Comparison of ENCODE assay signal across 1 cellular context in the genomic region with DNA sequence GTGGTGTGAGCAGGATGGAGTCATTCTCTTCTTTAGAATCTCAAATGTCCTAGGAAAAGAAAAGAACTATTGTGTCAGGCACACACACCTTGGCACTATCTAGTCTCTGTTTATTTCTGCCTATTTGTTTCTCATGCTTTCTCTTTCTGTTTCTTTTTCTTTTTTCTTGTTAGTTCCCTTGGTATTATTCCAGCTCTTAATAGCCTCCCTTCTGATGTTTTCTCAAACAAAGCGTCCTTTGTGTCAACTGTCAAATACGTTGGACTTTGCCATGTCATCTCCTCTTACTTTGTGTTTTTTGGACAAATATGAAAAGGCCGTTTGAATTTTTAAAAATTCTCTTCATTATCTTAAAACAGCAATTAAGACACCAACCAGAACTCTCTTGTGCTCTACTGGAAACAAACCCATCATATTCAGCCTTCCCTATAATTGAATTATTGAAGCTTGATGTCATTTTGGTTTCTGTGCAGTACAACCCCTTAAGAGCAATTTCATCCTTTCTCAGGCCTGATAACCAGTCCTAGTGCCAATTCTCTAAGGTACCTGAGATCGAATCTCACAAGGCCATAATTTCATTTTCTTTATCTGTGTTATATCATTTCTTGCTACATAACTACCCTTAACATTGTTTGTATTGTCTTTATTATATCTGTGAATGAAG.
TF ChIP-seq lines count a peak whose summit lies in the region.

No MANE protein-coding gene starts in this region.

TF ChIP-seq in HepG2, 621 proteins besides CTCF, POLR2A, EP300 and RAD21 (continued from another document and continues in another):
- no peak for TF ChIP-seq ZKSCAN8 (CRISPR knock-in tag; IDR thresholded peaks at IDR 0.05; ENCODE audit: borderline replicate concordance)
- TF ChIP-seq, protein P1, sequence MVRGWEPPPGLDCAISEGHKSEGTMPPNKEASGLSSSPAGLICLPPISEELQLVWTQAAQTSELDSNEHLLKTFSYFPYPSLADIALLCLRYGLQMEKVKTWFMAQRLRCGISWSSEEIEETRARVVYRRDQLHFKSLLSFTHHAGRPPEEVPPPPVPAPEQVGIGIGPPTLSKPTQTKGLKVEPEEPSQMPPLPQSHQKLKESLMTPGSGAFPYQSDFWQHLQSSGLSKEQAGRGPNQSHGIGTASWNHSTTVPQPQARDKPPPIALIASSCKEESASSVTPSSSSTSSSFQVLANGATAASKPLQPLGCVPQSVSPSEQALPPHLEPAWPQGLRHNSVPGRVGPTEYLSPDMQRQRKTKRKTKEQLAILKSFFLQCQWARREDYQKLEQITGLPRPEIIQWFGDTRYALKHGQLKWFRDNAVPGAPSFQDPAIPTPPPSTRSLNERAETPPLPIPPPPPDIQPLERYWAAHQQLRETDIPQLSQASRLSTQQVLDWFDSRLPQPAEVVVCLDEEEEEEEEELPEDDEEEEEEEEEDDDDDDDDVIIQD (CRISPR knock-in tag; IDR thresholded peaks at IDR 0.05; ENCODE audit: low read depth), result no peak; the same call in 1 of the 2 replicates
- no peak for TF ChIP-seq AKAP8 (CRISPR knock-in tag; IDR thresholded peaks at IDR 0.05)
- TF ChIP-seq ZNF501 (CRISPR knock-in tag; IDR thresholded peaks at IDR 0.05), result no peak
- TF ChIP-seq MIXL1 (CRISPR knock-in tag; IDR thresholded peaks at IDR 0.05), result peak; percentile 25; the same call in 1 of the 2 replicates
- no peak for TF ChIP-seq TBX3 (IDR thresholded peaks at IDR 0.05; ENCODE audit: borderline replicate concordance)
- TF ChIP-seq ZNF891 (CRISPR knock-in tag; IDR thresholded peaks at IDR 0.05), result no peak
- TF ChIP-seq ZNF607 (CRISPR knock-in tag; IDR thresholded peaks at IDR 0.05; ENCODE audit: borderline replicate concordance), result no peak
- no peak for TF ChIP-seq KDM4B (CRISPR knock-in tag; IDR thresholded peaks at IDR 0.05)
- TF ChIP-seq ZNF670 (CRISPR knock-in tag; IDR thresholded peaks at IDR 0.05; ENCODE audit: borderline replicate concordance), result no peak
- no peak for TF ChIP-seq ZNF160 (CRISPR knock-in tag; IDR thresholded peaks at IDR 0.05)
- TF ChIP-seq, protein P2, sequence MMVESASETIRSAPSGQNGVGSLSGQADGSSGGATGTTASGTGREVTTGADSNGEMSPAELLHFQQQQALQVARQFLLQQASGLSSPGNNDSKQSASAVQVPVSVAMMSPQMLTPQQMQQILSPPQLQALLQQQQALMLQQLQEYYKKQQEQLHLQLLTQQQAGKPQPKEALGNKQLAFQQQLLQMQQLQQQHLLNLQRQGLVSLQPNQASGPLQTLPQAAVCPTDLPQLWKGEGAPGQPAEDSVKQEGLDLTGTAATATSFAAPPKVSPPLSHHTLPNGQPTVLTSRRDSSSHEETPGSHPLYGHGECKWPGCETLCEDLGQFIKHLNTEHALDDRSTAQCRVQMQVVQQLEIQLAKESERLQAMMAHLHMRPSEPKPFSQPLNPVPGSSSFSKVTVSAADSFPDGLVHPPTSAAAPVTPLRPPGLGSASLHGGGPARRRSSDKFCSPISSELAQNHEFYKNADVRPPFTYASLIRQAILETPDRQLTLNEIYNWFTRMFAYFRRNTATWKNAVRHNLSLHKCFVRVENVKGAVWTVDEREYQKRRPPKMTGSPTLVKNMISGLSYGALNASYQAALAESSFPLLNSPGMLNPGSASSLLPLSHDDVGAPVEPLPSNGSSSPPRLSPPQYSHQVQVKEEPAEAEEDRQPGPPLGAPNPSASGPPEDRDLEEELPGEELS (CRISPR knock-in tag; IDR thresholded peaks at IDR 0.05), result peak; percentile 61
- no peak for TF ChIP-seq AGO1 (IDR thresholded peaks at IDR 0.05; ENCODE audit: low read depth, low read length, poor library complexity, severe bottlenecking)
- TF ChIP-seq ZNF720 (CRISPR knock-in tag; IDR thresholded peaks at IDR 0.05), result no peak
- no peak for TF ChIP-seq ZNF256 (CRISPR knock-in tag; conservative IDR thresholded peaks at IDR 0.05)
- TF ChIP-seq BHLHE40 (IDR thresholded peaks at IDR 0.05; ENCODE audit: low read length), result no peak
- TF ChIP-seq, protein P3, sequence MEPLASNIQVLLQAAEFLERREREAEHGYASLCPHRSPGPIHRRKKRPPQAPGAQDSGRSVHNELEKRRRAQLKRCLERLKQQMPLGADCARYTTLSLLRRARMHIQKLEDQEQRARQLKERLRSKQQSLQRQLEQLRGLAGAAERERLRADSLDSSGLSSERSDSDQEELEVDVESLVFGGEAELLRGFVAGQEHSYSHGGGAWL (CRISPR knock-in tag; IDR thresholded peaks at IDR 0.05), result no peak
- TF ChIP-seq CC2D1A (CRISPR knock-in tag; IDR thresholded peaks at IDR 0.05), result no peak
- no peak for TF ChIP-seq RFXANK (CRISPR knock-in tag; IDR thresholded peaks at IDR 0.05)
- TF ChIP-seq, protein P4, sequence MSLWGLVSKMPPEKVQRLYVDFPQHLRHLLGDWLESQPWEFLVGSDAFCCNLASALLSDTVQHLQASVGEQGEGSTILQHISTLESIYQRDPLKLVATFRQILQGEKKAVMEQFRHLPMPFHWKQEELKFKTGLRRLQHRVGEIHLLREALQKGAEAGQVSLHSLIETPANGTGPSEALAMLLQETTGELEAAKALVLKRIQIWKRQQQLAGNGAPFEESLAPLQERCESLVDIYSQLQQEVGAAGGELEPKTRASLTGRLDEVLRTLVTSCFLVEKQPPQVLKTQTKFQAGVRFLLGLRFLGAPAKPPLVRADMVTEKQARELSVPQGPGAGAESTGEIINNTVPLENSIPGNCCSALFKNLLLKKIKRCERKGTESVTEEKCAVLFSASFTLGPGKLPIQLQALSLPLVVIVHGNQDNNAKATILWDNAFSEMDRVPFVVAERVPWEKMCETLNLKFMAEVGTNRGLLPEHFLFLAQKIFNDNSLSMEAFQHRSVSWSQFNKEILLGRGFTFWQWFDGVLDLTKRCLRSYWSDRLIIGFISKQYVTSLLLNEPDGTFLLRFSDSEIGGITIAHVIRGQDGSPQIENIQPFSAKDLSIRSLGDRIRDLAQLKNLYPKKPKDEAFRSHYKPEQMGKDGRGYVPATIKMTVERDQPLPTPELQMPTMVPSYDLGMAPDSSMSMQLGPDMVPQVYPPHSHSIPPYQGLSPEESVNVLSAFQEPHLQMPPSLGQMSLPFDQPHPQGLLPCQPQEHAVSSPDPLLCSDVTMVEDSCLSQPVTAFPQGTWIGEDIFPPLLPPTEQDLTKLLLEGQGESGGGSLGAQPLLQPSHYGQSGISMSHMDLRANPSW (CRISPR knock-in tag; IDR thresholded peaks at IDR 0.05; ENCODE audit: borderline replicate concordance), result no peak
- no peak for TF ChIP-seq ZFP90 (CRISPR knock-in tag; IDR thresholded peaks at IDR 0.05; ENCODE audit: borderline replicate concordance)
- no peak for TF ChIP-seq FOXA1 (IDR thresholded peaks at IDR 0.05)
- no peak for TF ChIP-seq FOXA1 (CRISPR knock-in tag; IDR thresholded peaks at IDR 0.05)
- TF ChIP-seq ZNF558 (CRISPR knock-in tag; IDR thresholded peaks at IDR 0.05; ENCODE audit: borderline replicate concordance), result no peak
- TF ChIP-seq ZNF616 (CRISPR knock-in tag; IDR thresholded peaks at IDR 0.05; ENCODE audit: low read depth), result no peak
- TF ChIP-seq NCOA2 (CRISPR knock-in tag; IDR thresholded peaks at IDR 0.05), result peak; percentile 71
- TF ChIP-seq, protein P5, sequence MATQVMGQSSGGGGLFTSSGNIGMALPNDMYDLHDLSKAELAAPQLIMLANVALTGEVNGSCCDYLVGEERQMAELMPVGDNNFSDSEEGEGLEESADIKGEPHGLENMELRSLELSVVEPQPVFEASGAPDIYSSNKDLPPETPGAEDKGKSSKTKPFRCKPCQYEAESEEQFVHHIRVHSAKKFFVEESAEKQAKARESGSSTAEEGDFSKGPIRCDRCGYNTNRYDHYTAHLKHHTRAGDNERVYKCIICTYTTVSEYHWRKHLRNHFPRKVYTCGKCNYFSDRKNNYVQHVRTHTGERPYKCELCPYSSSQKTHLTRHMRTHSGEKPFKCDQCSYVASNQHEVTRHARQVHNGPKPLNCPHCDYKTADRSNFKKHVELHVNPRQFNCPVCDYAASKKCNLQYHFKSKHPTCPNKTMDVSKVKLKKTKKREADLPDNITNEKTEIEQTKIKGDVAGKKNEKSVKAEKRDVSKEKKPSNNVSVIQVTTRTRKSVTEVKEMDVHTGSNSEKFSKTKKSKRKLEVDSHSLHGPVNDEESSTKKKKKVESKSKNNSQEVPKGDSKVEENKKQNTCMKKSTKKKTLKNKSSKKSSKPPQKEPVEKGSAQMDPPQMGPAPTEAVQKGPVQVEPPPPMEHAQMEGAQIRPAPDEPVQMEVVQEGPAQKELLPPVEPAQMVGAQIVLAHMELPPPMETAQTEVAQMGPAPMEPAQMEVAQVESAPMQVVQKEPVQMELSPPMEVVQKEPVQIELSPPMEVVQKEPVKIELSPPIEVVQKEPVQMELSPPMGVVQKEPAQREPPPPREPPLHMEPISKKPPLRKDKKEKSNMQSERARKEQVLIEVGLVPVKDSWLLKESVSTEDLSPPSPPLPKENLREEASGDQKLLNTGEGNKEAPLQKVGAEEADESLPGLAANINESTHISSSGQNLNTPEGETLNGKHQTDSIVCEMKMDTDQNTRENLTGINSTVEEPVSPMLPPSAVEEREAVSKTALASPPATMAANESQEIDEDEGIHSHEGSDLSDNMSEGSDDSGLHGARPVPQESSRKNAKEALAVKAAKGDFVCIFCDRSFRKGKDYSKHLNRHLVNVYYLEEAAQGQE (IDR thresholded peaks at IDR 0.05; ENCODE audit: borderline replicate concordance in 1 of 2, low read depth in 1 of 2, low read length in 2 of 2), result no peak
- TF ChIP-seq MBNL3 (CRISPR knock-in tag; conservative IDR thresholded peaks at IDR 0.05), result no peak
- TF ChIP-seq ZNF253 (CRISPR knock-in tag; IDR thresholded peaks at IDR 0.05; ENCODE audit: borderline replicate concordance), result no peak
- TF ChIP-seq TMF1 (CRISPR knock-in tag; IDR thresholded peaks at IDR 0.05; ENCODE audit: low read depth), result no peak
- no peak for TF ChIP-seq DNMT3B (CRISPR knock-in tag; conservative IDR thresholded peaks at IDR 0.05)
- TF ChIP-seq TSC22D2 (CRISPR knock-in tag; IDR thresholded peaks at IDR 0.05; ENCODE audit: borderline replicate concordance), result no peak
- TF ChIP-seq HOXA7 (CRISPR knock-in tag; IDR thresholded peaks at IDR 0.05), result no peak
- TF ChIP-seq TAF1 (CRISPR knock-in tag; IDR thresholded peaks at IDR 0.05), result no peak
- TF ChIP-seq BORCS8-MEF2B (CRISPR knock-in tag; IDR thresholded peaks at IDR 0.05), result no peak
- TF ChIP-seq ATAD3A (CRISPR knock-in tag; IDR thresholded peaks at IDR 0.05), result no peak
- TF ChIP-seq, protein P6, sequence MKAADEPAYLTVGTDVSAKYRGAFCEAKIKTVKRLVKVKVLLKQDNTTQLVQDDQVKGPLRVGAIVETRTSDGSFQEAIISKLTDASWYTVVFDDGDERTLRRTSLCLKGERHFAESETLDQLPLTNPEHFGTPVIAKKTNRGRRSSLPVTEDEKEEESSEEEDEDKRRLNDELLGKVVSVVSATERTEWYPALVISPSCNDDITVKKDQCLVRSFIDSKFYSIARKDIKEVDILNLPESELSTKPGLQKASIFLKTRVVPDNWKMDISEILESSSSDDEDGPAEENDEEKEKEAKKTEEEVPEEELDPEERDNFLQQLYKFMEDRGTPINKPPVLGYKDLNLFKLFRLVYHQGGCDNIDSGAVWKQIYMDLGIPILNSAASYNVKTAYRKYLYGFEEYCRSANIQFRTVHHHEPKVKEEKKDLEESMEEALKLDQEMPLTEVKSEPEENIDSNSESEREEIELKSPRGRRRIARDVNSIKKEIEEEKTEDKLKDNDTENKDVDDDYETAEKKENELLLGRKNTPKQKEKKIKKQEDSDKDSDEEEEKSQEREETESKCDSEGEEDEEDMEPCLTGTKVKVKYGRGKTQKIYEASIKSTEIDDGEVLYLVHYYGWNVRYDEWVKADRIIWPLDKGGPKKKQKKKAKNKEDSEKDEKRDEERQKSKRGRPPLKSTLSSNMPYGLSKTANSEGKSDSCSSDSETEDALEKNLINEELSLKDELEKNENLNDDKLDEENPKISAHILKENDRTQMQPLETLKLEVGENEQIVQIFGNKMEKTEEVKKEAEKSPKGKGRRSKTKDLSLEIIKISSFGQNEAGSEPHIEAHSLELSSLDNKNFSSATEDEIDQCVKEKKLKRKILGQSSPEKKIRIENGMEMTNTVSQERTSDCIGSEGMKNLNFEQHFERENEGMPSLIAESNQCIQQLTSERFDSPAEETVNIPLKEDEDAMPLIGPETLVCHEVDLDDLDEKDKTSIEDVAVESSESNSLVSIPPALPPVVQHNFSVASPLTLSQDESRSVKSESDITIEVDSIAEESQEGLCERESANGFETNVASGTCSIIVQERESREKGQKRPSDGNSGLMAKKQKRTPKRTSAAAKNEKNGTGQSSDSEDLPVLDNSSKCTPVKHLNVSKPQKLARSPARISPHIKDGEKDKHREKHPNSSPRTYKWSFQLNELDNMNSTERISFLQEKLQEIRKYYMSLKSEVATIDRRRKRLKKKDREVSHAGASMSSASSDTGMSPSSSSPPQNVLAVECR (CRISPR knock-in tag; IDR thresholded peaks at IDR 0.05; ENCODE audit: borderline replicate concordance), result no peak
- TF ChIP-seq BRD4 (CRISPR knock-in tag; IDR thresholded peaks at IDR 0.05), result no peak
- TF ChIP-seq, protein P7, sequence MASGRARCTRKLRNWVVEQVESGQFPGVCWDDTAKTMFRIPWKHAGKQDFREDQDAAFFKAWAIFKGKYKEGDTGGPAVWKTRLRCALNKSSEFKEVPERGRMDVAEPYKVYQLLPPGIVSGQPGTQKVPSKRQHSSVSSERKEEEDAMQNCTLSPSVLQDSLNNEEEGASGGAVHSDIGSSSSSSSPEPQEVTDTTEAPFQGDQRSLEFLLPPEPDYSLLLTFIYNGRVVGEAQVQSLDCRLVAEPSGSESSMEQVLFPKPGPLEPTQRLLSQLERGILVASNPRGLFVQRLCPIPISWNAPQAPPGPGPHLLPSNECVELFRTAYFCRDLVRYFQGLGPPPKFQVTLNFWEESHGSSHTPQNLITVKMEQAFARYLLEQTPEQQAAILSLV (CRISPR knock-in tag; IDR thresholded peaks at IDR 0.05; ENCODE audit: borderline replicate concordance), result no peak
- TF ChIP-seq, protein P8, sequence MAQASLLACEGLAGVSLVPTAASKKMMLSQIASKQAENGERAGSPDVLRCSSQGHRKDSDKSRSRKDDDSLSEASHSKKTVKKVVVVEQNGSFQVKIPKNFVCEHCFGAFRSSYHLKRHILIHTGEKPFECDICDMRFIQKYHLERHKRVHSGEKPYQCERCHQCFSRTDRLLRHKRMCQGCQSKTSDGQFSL (CRISPR knock-in tag; IDR thresholded peaks at IDR 0.05), result no peak
- TF ChIP-seq ZBTB7B (CRISPR knock-in tag; IDR thresholded peaks at IDR 0.05), result no peak
- no peak for TF ChIP-seq CBX1 (IDR thresholded peaks at IDR 0.05; ENCODE audit: low read depth)
- TF ChIP-seq ZNF101 (CRISPR knock-in tag; IDR thresholded peaks at IDR 0.05; ENCODE audit: borderline replicate concordance, low read depth), result no peak
- TF ChIP-seq GPN1 (CRISPR knock-in tag; IDR thresholded peaks at IDR 0.05; ENCODE audit: borderline replicate concordance), result no peak
- TF ChIP-seq RBM39 (IDR thresholded peaks at IDR 0.05; ENCODE audit: low read depth, low read length, poor library complexity, severe bottlenecking), result no peak
- TF ChIP-seq, protein P9, sequence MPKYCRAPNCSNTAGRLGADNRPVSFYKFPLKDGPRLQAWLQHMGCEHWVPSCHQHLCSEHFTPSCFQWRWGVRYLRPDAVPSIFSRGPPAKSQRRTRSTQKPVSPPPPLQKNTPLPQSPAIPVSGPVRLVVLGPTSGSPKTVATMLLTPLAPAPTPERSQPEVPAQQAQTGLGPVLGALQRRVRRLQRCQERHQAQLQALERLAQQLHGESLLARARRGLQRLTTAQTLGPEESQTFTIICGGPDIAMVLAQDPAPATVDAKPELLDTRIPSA (CRISPR knock-in tag; IDR thresholded peaks at IDR 0.05; ENCODE audit: borderline replicate concordance), result no peak
- TF ChIP-seq MIER3 (CRISPR knock-in tag; IDR thresholded peaks at IDR 0.05; ENCODE audit: borderline replicate concordance), result no peak
